In the genomic region with DNA sequence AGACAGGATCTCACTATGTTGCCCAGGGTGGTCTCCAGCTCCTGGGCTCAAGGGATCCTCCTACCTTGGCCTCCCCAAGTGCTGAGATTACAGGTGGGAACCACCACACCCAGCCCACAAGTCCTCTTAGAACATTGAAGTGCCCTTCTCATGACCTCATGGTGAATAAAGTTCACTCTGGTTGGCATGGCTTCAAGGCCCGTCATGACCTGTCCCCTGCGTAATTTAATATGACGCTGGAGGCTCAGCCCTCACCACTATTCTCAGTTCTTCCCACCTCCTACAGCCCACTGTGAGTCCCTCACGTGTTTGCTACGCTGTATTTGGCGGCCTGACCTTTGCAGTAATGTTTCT, we compare ENCODE assay signal across 14 cellular contexts. TPM values are rescaled to one million over a fixed set of nuclear protein-coding genes. Genes with fewer than 3 reads are reported as not detected.
DNase-seq lines count a peak whose midpoint lies in the region; TF ChIP-seq lines count a peak whose summit lies in the region.
"Had no signal": no experiment of that assay in that cellular context is flagged by ENCODE, and none has a peak within 500 bp of the region (broad histone marks: within the 10 kb centered on the region; RNA-seq: fewer than 3 reads in every experiment).

No MANE protein-coding gene starts in this region.

- H3K27me3 ChIP-seq in H9 (ENCODE audit: insufficient read depth, low read length) (no peaks in the 10 kb centered on the region; the same call in 1 of the 2 replicates), neural cell (ENCODE audit: insufficient read depth, low read depth, low read length) (no peaks in the 10 kb centered on the region), BE2C (peaks cover 23% of the 10 kb centered on the region)
- H3K27me3 ChIP-seq: stomach had no signal

- no peak for DNase-seq in T-helper 2 cell treated with Interferon-gamma antibody and Interleukin-4, amounts not matched to agents 5 μg/mL and 100 μg/mL, for 36 hours (ENCODE audit: low spot score)
- no peak for DNase-seq in T-helper 2 cell
- no peak for DNase-seq in H9
- no peak for DNase-seq in activated naive CD8-positive, alpha-beta T cell treated with anti-CD3 and anti-CD28 coated beads for 36 hours
- DNase-seq in activated gamma-delta T cell treated with Interleukin-2 at 50 U/mL for 16 hours: no peak
- no peak for DNase-seq in AG20443 (ENCODE audit: low spot score)
- DNase-seq in BE2C: no peak
- DNase-seq: COR-L47, GDM1, MM.1S, RPMI8226, stomach had no signal

- no peak overlapping the region for H2BK20ac ChIP-seq in H9 (ENCODE audit: low read depth, low read length, poor library complexity, severe bottlenecking)

- H3K9me2 ChIP-seq in neural cell (ENCODE audit: insufficient read depth, low read length): no peaks in the 10 kb centered on the region

- no peaks in the 10 kb centered on the region for H3K79me2 ChIP-seq in H9 (ENCODE audit: insufficient read depth, low read length)
- peaks cover 24% of the 10 kb centered on the region for H3K79me2 ChIP-seq in neural cell (replicated peaks; ENCODE audit: insufficient read depth, low read length)

- no peak overlapping the region for H3K23ac ChIP-seq in H9 (ENCODE audit: insufficient read length, low read depth, low read length)

- H4K20me1 ChIP-seq in H9 (ENCODE audit: control insufficient read depth, insufficient read depth, insufficient read length) (no peaks in the 10 kb centered on the region), neural cell (ENCODE audit: insufficient read depth) (no peaks in the 10 kb centered on the region)

- H3K4me1 ChIP-seq in H9 (ENCODE audit: insufficient read depth, low read length): no peaks in the 10 kb centered on the region; the same call in 1 of the 2 replicates
- H3K4me1 ChIP-seq in BE2C: no peaks in the 10 kb centered on the region

- no peak for TF ChIP-seq EP300 in neural cell (conservative IDR thresholded peaks at IDR 0.05; ENCODE audit: poor library complexity, severe bottlenecking)

- H3K4me1 Mint-ChIP-seq in T-helper 2 cell treated with Interferon-gamma antibody and Interleukin-4, amounts not matched to agents 5 μg/mL and 100 μg/mL, for 36 hours (ENCODE audit: low read depth): peaks cover 7% of the 10 kb centered on the region
- peaks cover 10 to 18% of the 10 kb centered on the region in 2 experiments for H3K4me1 Mint-ChIP-seq in H9
- peaks cover 16% of the 10 kb centered on the region for H3K4me1 Mint-ChIP-seq in activated naive CD8-positive, alpha-beta T cell treated with anti-CD3 and anti-CD28 coated beads for 36 hours

- no peak overlapping the region for H3K27ac Mint-ChIP-seq in T-helper 2 cell treated with Interferon-gamma antibody and Interleukin-4, amounts not matched to agents 5 μg/mL and 100 μg/mL, for 36 hours
- no peak overlapping the region for H3K27ac Mint-ChIP-seq in H9
- H3K27ac Mint-ChIP-seq in activated naive CD8-positive, alpha-beta T cell treated with anti-CD3 and anti-CD28 coated beads for 36 hours: no peak overlapping the region

- WGBS in H9 (ENCODE audit: extremely low coverage, insufficient read length, low lambda C conversion rate): no CpG with 5 or more reads among the region's 6 CpGs

- H3K27ac ChIP-seq in H9 (ENCODE audit: insufficient read length, low read depth, low read length): no peak overlapping the region
- H3K27ac ChIP-seq in neural cell (ENCODE audit: low read length): no peak overlapping the region
- H3K27ac ChIP-seq: stomach had no signal

- no peak overlapping the region for H2AK5ac ChIP-seq in H9 (ENCODE audit: insufficient read length, low read length)

- no peak overlapping the region for H2BK120ac ChIP-seq in H9 (ENCODE audit: low read depth, low read length, poor library complexity, severe bottlenecking)

- H3K79me1 ChIP-seq in H9 (ENCODE audit: insufficient read depth, low read depth, low read length, poor library complexity, severe bottlenecking): no peaks in the 10 kb centered on the region

- H2AFZ ChIP-seq in H9 (ENCODE audit: low read length) (no peak overlapping the region), neural cell (ENCODE audit: low read depth, low read length) (no peak overlapping the region)

- no peak overlapping the region for H3K18ac ChIP-seq in H9 (ENCODE audit: insufficient read length, low read depth, low read length)

- H3K14ac ChIP-seq in H9 (ENCODE audit: insufficient read depth, low read length): no peak overlapping the region

- peak overlapping the region; percentile 87 for H3K4me3 Mint-ChIP-seq in T-helper 2 cell treated with Interferon-gamma antibody and Interleukin-4, amounts not matched to agents 5 μg/mL and 100 μg/mL, for 36 hours
- peak overlapping the region; percentile 49 to 93 for H3K4me3 Mint-ChIP-seq in H9
- H3K4me3 Mint-ChIP-seq in activated naive CD8-positive, alpha-beta T cell treated with anti-CD3 and anti-CD28 coated beads for 36 hours: peak overlapping the region; percentile 85

- H3K56ac ChIP-seq in H9 (ENCODE audit: insufficient read length, low read depth, low read length): no peak overlapping the region

- H3K4me3 ChIP-seq in neural cell (ENCODE audit: low read length) (peak overlapping the region; percentile 71), BE2C (ENCODE audit: low read depth, low read length) (no peak overlapping the region)

- H3K9ac ChIP-seq in H9 (ENCODE audit: extremely low read depth, insufficient read length, low read length): no peak overlapping the region
- no peak overlapping the region for H3K9ac ChIP-seq in neural cell (ENCODE audit: low read length)

- H2BK5ac ChIP-seq in H9 (ENCODE audit: insufficient read length, low read length): no peak overlapping the region

- H3K9me3 ChIP-seq in H9 (ENCODE audit: control insufficient read depth, low read depth, low read length) (no peaks in the 10 kb centered on the region), neural cell (ENCODE audit: low read length) (no peaks in the 10 kb centered on the region), BE2C (no peaks in the 10 kb centered on the region)
- H3K9me3 ChIP-seq: stomach had no signal

- no peak overlapping the region for H3K4ac ChIP-seq in H9 (ENCODE audit: low read depth, low read length)

- TF ChIP-seq RAD21 in neural cell (conservative IDR thresholded peaks at IDR 0.05): no peak

- no peak overlapping the region for H3T11ph ChIP-seq in H9 (ENCODE audit: low read length)

- peaks cover 25% of the 10 kb centered on the region for H3K27me3 Mint-ChIP-seq in T-helper 2 cell treated with Interferon-gamma antibody and Interleukin-4, amounts not matched to agents 5 μg/mL and 100 μg/mL, for 36 hours (ENCODE audit: low read depth)
- peaks cover 27% of the 10 kb centered on the region for H3K27me3 Mint-ChIP-seq in H9 (ENCODE audit: low read depth)
- peaks cover 7% of the 10 kb centered on the region for H3K27me3 Mint-ChIP-seq in activated naive CD8-positive, alpha-beta T cell treated with anti-CD3 and anti-CD28 coated beads for 36 hours

- H3K9me3 Mint-ChIP-seq in T-helper 2 cell treated with Interferon-gamma antibody and Interleukin-4, amounts not matched to agents 5 μg/mL and 100 μg/mL, for 36 hours: no peaks in the 10 kb centered on the region
- no peaks in the 10 kb centered on the region; a peak in 1 of 5 replicates for H3K9me3 Mint-ChIP-seq in H9
- H3K9me3 Mint-ChIP-seq in activated naive CD8-positive, alpha-beta T cell treated with anti-CD3 and anti-CD28 coated beads for 36 hours: no peaks in the 10 kb centered on the region

- H2BK15ac ChIP-seq in H9 (ENCODE audit: low read depth, low read length): no peak overlapping the region

- no peaks in the 10 kb centered on the region for H3F3A ChIP-seq in neural cell (ENCODE audit: insufficient read depth, low read length, poor library complexity, severe bottlenecking)

- H3K36me3 ChIP-seq in neural cell (ENCODE audit: insufficient read depth, low read length) (no peaks in the 10 kb centered on the region), BE2C (no peaks in the 10 kb centered on the region; the same call in 1 of the 2 replicates)

- peaks cover 3% of the 10 kb centered on the region for H3K36me3 Mint-ChIP-seq in T-helper 2 cell treated with Interferon-gamma antibody and Interleukin-4, amounts not matched to agents 5 μg/mL and 100 μg/mL, for 36 hours (ENCODE audit: low read depth)
- H3K36me3 Mint-ChIP-seq in H9 (ENCODE audit: insufficient read depth in 1 of 3, low read depth in 3 of 3): peaks cover 2 to 12% (median 12%) of the 10 kb centered on the region in 3 experiments; a peak in 3 of 7 replicates
- peaks cover 2% of the 10 kb centered on the region for H3K36me3 Mint-ChIP-seq in activated naive CD8-positive, alpha-beta T cell treated with anti-CD3 and anti-CD28 coated beads for 36 hours

- H3K4me2 ChIP-seq in H9 (ENCODE audit: insufficient read depth, insufficient read length, low read length): no peak overlapping the region
- no peak overlapping the region for H3K4me2 ChIP-seq in neural cell (ENCODE audit: low read length)

- H3K23me2 ChIP-seq in H9 (ENCODE audit: insufficient read length, low read depth, low read length, poor library complexity, severe bottlenecking): peaks cover 9% of the 10 kb centered on the region

- no peak overlapping the region for H4K5ac ChIP-seq in H9 (ENCODE audit: insufficient read length, low read depth, low read length)

- no peak overlapping the region for H4K8ac ChIP-seq in H9 (replicated peaks; ENCODE audit: insufficient read length, low read depth, low read length)

- TF ChIP-seq CTCF in H9 (conservative IDR thresholded peaks at IDR 0.05): no peak
- TF ChIP-seq CTCF in neural cell (IDR thresholded peaks at IDR 0.05; ENCODE audit: poor library complexity, severe bottlenecking): no peak
- TF ChIP-seq CTCF in BE2C (IDR thresholded peaks at IDR 0.05; ENCODE audit: low read depth, low read length): no peak

- H2BK12ac ChIP-seq in H9 (ENCODE audit: insufficient read length, low read depth, low read length): no peak overlapping the region

- no peak overlapping the region for H4K91ac ChIP-seq in H9 (ENCODE audit: insufficient read length, low read depth, low read length)

RNA-seq across cellular contexts. Expression of a gene that starts 1.9 kb away (rescaled TPM):
- total RNA-seq in H9 (2021): 14.8 and 17.1 TPM in 2 replicates
- 10 to 100 TPM; 11.7 to 13.8 TPM for total RNA-seq in activated naive CD8-positive, alpha-beta T cell treated with anti-CD3 and anti-CD28 coated beads for 36 hours
- 31.2 and 40.6 TPM in 2 replicates for polyA plus RNA-seq in neural cell
- polyA minus RNA-seq in neural cell: 25.8 and 33.1 TPM in 2 replicates
- polyA plus RNA-seq in BE2C (2012; ENCODE audit: insufficient read depth, insufficient read length, low read depth): 52.5 TPM

RNA-seq across cellular contexts. Expression of a gene that starts 59.5 kb away (rescaled TPM):
- total RNA-seq in H9 (2021): 20.5 and 20.8 TPM in 2 replicates
- 1 to 10 TPM; 5.3 to 6.2 TPM for total RNA-seq in activated naive CD8-positive, alpha-beta T cell treated with anti-CD3 and anti-CD28 coated beads for 36 hours
- 0.22 and 0.56 TPM in 2 replicates for polyA plus RNA-seq in neural cell
- 0.97 and 1.2 TPM in 2 replicates for polyA minus RNA-seq in neural cell
- 0.28 TPM for polyA plus RNA-seq in BE2C (2012; ENCODE audit: insufficient read depth, insufficient read length, low read depth)
- polyA plus RNA-seq: liver had no signal
